In genomic region chrX:57900961-57901360, GRCh38 we compare ENCODE assay signal across 18 cellular contexts. TPM values are rescaled to one million over a fixed set of nuclear protein-coding genes. Genes with fewer than 3 reads are reported as not detected.
DNase-seq lines count a peak whose midpoint lies in the region; ATAC-seq, FAIRE-seq and TF ChIP-seq lines count a peak whose summit lies in the region.
"Had no signal": no experiment of that assay in that cellular context is flagged by ENCODE, and none has a peak within 500 bp of the region (broad histone marks: within the 10 kb centered on the region; RNA-seq: fewer than 3 reads in every experiment).

No MANE protein-coding gene starts in this region.

- no peak for DNase-seq in A549 (ENCODE audit: low read depth in 1 of 2, low spot score in 1 of 2)
- peak; percentile 59 for DNase-seq in NCI-H446 treated with DMSO at 0.1 percent for 48 hours (lab: John Stamatoyannopoulos, UW)
- peak; percentile 21 for DNase-seq in fibroblast of mammary gland (ENCODE audit: low read depth)
- peak; percentile 6 for DNase-seq in midbrain (lab: John Stamatoyannopoulos, UW)
- no peak for DNase-seq in natural killer cell
- no peak for DNase-seq in NCI-H1105 treated with DMSO at 0.1 percent for 48 hours (lab: John Stamatoyannopoulos, UW)
- no peak for DNase-seq in effector CD8-positive, alpha-beta T cell (lab: John Stamatoyannopoulos, UW)
- DNase-seq: activated T-cell treated with anti-CD3 and anti-CD28 coated beads for 4 hours, DND-41, endodermal cell, H9, NCI-H1105, NCI-H774, SIG-M5, small intestine had no signal

- 67% methylated on average over 4 of the region's 4 CpGs for WGBS in A549 (ENCODE audit: missing lambda C conversion rate)

- no peaks in the 10 kb centered on the region for H3K9me3 ChIP-seq in A549

- no peak for TF ChIP-seq RAD21 in A549 (conservative IDR thresholded peaks at IDR 0.05 in 1 of 2, IDR thresholded peaks at IDR 0.05 in 1 of 2)

- POLR2A ChIA-PET in A549 (lab: Yijun Ruan, JAX): no interaction called here

- peak; percentile 79 for FAIRE-seq in A549 (lab: Jason Lieb, UNC)
- FAIRE-seq: small intestine had no signal

- H3K4me3 Mint-ChIP-seq in natural killer cell: no peak overlapping the region
- H3K4me3 Mint-ChIP-seq: endodermal cell; H9; natural killer cell treated with Interleukin-12 subunit alpha and Interleukin-12 subunit beta and Interleukin-15 and Interleukin-18, amount 100 ng/mL, for 72 hours; type B pancreatic cell had no signal

- H3K4me1 ChIP-seq in A549: peaks cover 3% of the 10 kb centered on the region; the same call in 1 of the 3 replicates

- no peak for TF ChIP-seq CTCF in A549 (IDR thresholded peaks at IDR 0.05)
- TF ChIP-seq CTCF in fibroblast of mammary gland (conservative IDR thresholded peaks at IDR 0.05; ENCODE audit: control insufficient read depth, insufficient read depth, low read depth, low read length): no peak
- no peak for TF ChIP-seq CTCF in natural killer cell (IDR thresholded peaks at IDR 0.05)

- no peak overlapping the region for H3K27ac ChIP-seq in A549

- CTCF ChIA-PET in A549 (lab: Yijun Ruan, JAX): no interaction called here

- ATAC-seq in A549 (no peak), natural killer cell (no peak), HG02884 (IDR thresholded peaks at IDR 0.05; ENCODE audit: unreplicated experiment) (no peak)
- ATAC-seq: natural killer cell treated with Interleukin-12 subunit alpha and Interleukin-12 subunit beta and Interleukin-15 and Interleukin-18, amount 100 ng/mL, for 72 hours had no signal

- H3K27ac Mint-ChIP-seq in natural killer cell: no peak overlapping the region
- H3K27ac Mint-ChIP-seq: endodermal cell; H9; natural killer cell treated with Interleukin-12 subunit alpha and Interleukin-12 subunit beta and Interleukin-15 and Interleukin-18, amount 100 ng/mL, for 72 hours; type B pancreatic cell had no signal

- intact Hi-C loops in natural killer cell (cut with micrococcal nuclease): no loop called here

- no peaks in the 10 kb centered on the region for H3K9me3 Mint-ChIP-seq in natural killer cell
- H3K9me3 Mint-ChIP-seq: natural killer cell treated with Interleukin-12 subunit alpha and Interleukin-12 subunit beta and Interleukin-15 and Interleukin-18, amount 100 ng/mL, for 72 hours; type B pancreatic cell had no signal

- no peak for TF ChIP-seq POLR2A in A549 (IDR thresholded peaks at IDR 0.05; ENCODE audit: low read length)

- peaks cover 6% of the 10 kb centered on the region in 2 donors for H3K4me1 Mint-ChIP-seq in natural killer cell
- H3K4me1 Mint-ChIP-seq: endodermal cell, H9 had no signal

- H3K4me3 ChIP-seq in A549: no peak overlapping the region
- H3K4me3 ChIP-seq in fibroblast of mammary gland (ENCODE audit: control insufficient read depth, low read depth, low read length): no peak overlapping the region

- no peak overlapping the region for H3K4me2 ChIP-seq in A549

- no peaks in the 10 kb centered on the region for H3K27me3 Mint-ChIP-seq in natural killer cell (ENCODE audit: low read depth in 2 of 2)
- H3K27me3 Mint-ChIP-seq: type B pancreatic cell had no signal

- TF ChIP-seq EP300 in A549 (IDR thresholded peaks at IDR 0.05): no peak

- H3K36me3 Mint-ChIP-seq in natural killer cell: no peaks in the 10 kb centered on the region
- H3K36me3 Mint-ChIP-seq: type B pancreatic cell had no signal

TF ChIP-seq in A549, 52 proteins besides CTCF, POLR2A, EP300 and RAD21:
- TF ChIP-seq CEBPB (IDR thresholded peaks at IDR 0.05) (no peak), TFCP2L1 (CRISPR knock-in tag; IDR thresholded peaks at IDR 0.05) (no peak), RARB (CRISPR knock-in tag; IDR thresholded peaks at IDR 0.05) (no peak), PHF8 (IDR thresholded peaks at IDR 0.05; ENCODE audit: borderline replicate concordance, low read depth) (no peak), HMGXB4 (CRISPR knock-in tag; IDR thresholded peaks at IDR 0.05; ENCODE audit: borderline replicate concordance) (no peak), HDAC2 (IDR thresholded peaks at IDR 0.05) (no peak), NR3C1 (IDR thresholded peaks at IDR 0.05) (no peak), HOXB5 (CRISPR knock-in tag; IDR thresholded peaks at IDR 0.05) (no peak), PBX3 (IDR thresholded peaks at IDR 0.05) (no peak), MAX (IDR thresholded peaks at IDR 0.05) (no peak), FOSL2 (IDR thresholded peaks at IDR 0.05) (no peak), FOSL2 (CRISPR knock-in tag; IDR thresholded peaks at IDR 0.05) (no peak), ESRRA (IDR thresholded peaks at IDR 0.05; ENCODE audit: borderline replicate concordance, low read length) (no peak), POLR2AphosphoS2 (conservative IDR thresholded peaks at IDR 0.05; ENCODE audit: low read length) (no peak), NFE2L2 (conservative IDR thresholded peaks at IDR 0.05; ENCODE audit: low read length) (no peak), GATA3 (IDR thresholded peaks at IDR 0.05; ENCODE audit: borderline replicate concordance) (no peak), REST (IDR thresholded peaks at IDR 0.05) (no peak)

RNA-seq across cellular contexts. Expression of gene ZXDA, which starts 9.3 kb away (rescaled TPM):
- 2.0 and 2.2 TPM in 2 replicates for polyA plus RNA-seq in A549 (2011; rRNA removed)
- 0.79 and 1.3 TPM in 2 replicates for polyA plus RNA-seq in A549 (2012; cell fraction: cytosol; rRNA removed)
- 0.91 and 1.4 TPM in 2 replicates for polyA plus RNA-seq in A549 (2012; cell fraction: nucleus; rRNA removed)
- 1.3 to 1.4 TPM (median 1.4 TPM) in 3 replicates for polyA plus RNA-seq in A549 (2017; fragmentation: RNase III; extraction: RNeasy Plus Mini Kit Qiagen cat#74134 plus additional on column Dnase treatment)
- polyA minus RNA-seq in A549 (2011; rRNA and poly(A)+ RNA removed): 8.4 and 8.8 TPM in 2 replicates
- 10 to 100 TPM; 10.4 to 12.0 (median 10.9) TPM for total RNA-seq in natural killer cell
- total RNA-seq: H9 had no signal

Comparison
In these comparisons a context has a peak if more than half of its experiments do, and no peak if none do; other contexts are left out.
1. DNase-seq: peak in NCI-H446 treated with DMSO at 0.1 percent for 48 hours (single experiment), fibroblast of mammary gland (single experiment) and midbrain (single experiment); none in A549 (0 of 2), natural killer cell (single experiment), NCI-H1105 treated with DMSO at 0.1 percent for 48 hours (single experiment) and effector CD8-positive, alpha-beta T cell (single experiment).